20 cellular contexts compared by ENCODE assay signal in the genomic region with DNA sequence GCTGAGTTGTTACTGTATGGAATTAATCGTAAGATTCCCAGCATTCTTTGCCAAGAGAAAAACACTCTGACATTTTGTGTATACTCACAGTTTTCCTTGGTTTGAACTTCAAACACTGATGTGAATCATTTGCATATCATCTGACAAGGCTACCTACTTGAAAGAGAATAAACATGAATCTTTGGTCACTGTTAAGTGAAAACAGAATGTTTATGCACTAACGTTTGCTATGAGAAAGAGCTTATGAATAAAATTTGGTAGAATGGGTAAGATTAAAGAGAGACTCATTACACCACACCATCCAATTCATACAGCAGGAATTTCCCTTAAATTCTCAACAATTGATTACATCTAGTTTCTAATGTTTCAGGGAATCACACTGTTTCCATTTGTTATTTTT. TPM values are rescaled to one million over a fixed set of nuclear protein-coding genes. Genes with fewer than 3 reads are reported as not detected.
A peak's percentile ranks its signal among the peaks of the same experiment; 100 is the strongest.
DNase-seq lines count a peak whose midpoint lies in the region; ATAC-seq, FAIRE-seq and TF ChIP-seq lines count a peak whose summit lies in the region.
"Had no signal": no experiment of that assay in that cellular context is flagged by ENCODE, and none has a peak within 500 bp of the region (broad histone marks: within the 10 kb centered on the region; RNA-seq: fewer than 3 reads in every experiment).

No MANE protein-coding gene starts in this region.

- no peak for DNase-seq in A549 (ENCODE audit: low read depth in 1 of 2, low spot score in 1 of 2)
- DNase-seq in GM19239 (ENCODE audit: insufficient read length, low spot score): no peak
- DNase-seq in amniotic epithelial cell (ENCODE audit: low read depth): peak; percentile 18
- DNase-seq in fibroblast of the aortic adventitia (ENCODE audit: low read depth): peak; percentile 31
- DNase-seq in NCI-H524 (lab: John Stamatoyannopoulos, UW): no peak
- no peak for DNase-seq in NCI-H2196 treated with DMSO at 0.1 percent for 48 hours (lab: John Stamatoyannopoulos, UW; ENCODE audit: unreplicated experiment)
- no peak for DNase-seq in activated CD4-positive, alpha-beta T cell treated with anti-CD3 and anti-CD28 coated beads for 1 hour
- no peak for DNase-seq in stimulated activated CD4-positive, alpha-beta T cell treated with anti-CD3 and anti-CD28 coated beads, Interleukin-12 subunit alpha, Interleukin-12 subunit beta, amount 100 ng/mL, for 4 hours
- DNase-seq: 8988T, DMS 273 treated with DMSO at 0.1 percent for 48 hours, NCI-H1417 treated with DMSO at 0.1 percent for 48 hours, NCI-H2029 treated with DMSO at 0.1 percent for 48 hours, NCI-H2171 treated with DMSO at 0.1 percent for 48 hours, NCI-H82, PC-9, SW 1271 had no signal

- no peak for ATAC-seq in A549
- ATAC-seq: K562 had no signal

- no peaks in the 10 kb centered on the region for H3K9me3 ChIP-seq in A549
- H3K9me3 ChIP-seq: HAP-1, SJSA1 had no signal

- peak; percentile 77 for FAIRE-seq in A549 (lab: Jason Lieb, UNC)
- FAIRE-seq in GM19239 (lab: Jason Lieb, UNC): peak; percentile 47
- FAIRE-seq: K562 had no signal

- POLR2A ChIA-PET in A549 (lab: Yijun Ruan, JAX): no interaction called here

- 73% methylated on average over 2 of the region's 2 CpGs for WGBS in A549 (ENCODE audit: missing lambda C conversion rate)

- no peak overlapping the region for H3K27ac ChIP-seq in A549
- H3K27ac ChIP-seq: C4-2B, PC-9, SJSA1 had no signal

- no peak for TF ChIP-seq RAD21 in A549 (conservative IDR thresholded peaks at IDR 0.05 in 1 of 2, IDR thresholded peaks at IDR 0.05 in 1 of 2)

- CTCF ChIA-PET in A549 (lab: Yijun Ruan, JAX): interaction anchor here (0.6 to 4.2 kb wide), 6 partner anchors 159 to 428 kb away, joined by 3 to 67 read pairs (median 3); no protein-coding TSS in a partner anchor

- no peaks in the 10 kb centered on the region for H3K4me1 ChIP-seq in A549
- H3K4me1 ChIP-seq: HAP-1, SJSA1 had no signal

- H3K4me3 ChIP-seq in A549: no peak overlapping the region
- no peak overlapping the region for H3K4me3 ChIP-seq in fibroblast of the aortic adventitia (ENCODE audit: low read depth, low read length)
- H3K4me3 ChIP-seq: HAP-1, K562, PC-9, SJSA1 had no signal

- no peak for TF ChIP-seq CTCF in A549 (IDR thresholded peaks at IDR 0.05)
- TF ChIP-seq CTCF in fibroblast of the aortic adventitia (IDR thresholded peaks at IDR 0.05; ENCODE audit: insufficient read depth, low read length): no peak

- H3K4me2 ChIP-seq in A549: no peak overlapping the region
- H3K4me2 ChIP-seq: PC-9 had no signal

- no peak for TF ChIP-seq EP300 in A549 (IDR thresholded peaks at IDR 0.05)

- no peak for TF ChIP-seq POLR2A in A549 (IDR thresholded peaks at IDR 0.05; ENCODE audit: low read length)

TF ChIP-seq in A549, 52 proteins besides CTCF, POLR2A, EP300 and RAD21:
- TF ChIP-seq FOSL2 (IDR thresholded peaks at IDR 0.05) (no peak), FOSL2 (CRISPR knock-in tag; IDR thresholded peaks at IDR 0.05) (no peak), HOXB13 (CRISPR knock-in tag; IDR thresholded peaks at IDR 0.05; ENCODE audit: low read depth) (no peak), RNF2 (IDR thresholded peaks at IDR 0.05; ENCODE audit: borderline replicate concordance, low read depth) (no peak), SMC3 (IDR thresholded peaks at IDR 0.05) (no peak), ZSCAN20 (CRISPR knock-in tag; IDR thresholded peaks at IDR 0.05) (no peak), HEYL (CRISPR knock-in tag; IDR thresholded peaks at IDR 0.05) (no peak), TFCP2L1 (CRISPR knock-in tag; IDR thresholded peaks at IDR 0.05) (no peak)

RNA-seq across cellular contexts. Expression of a gene that starts 46.6 kb away (rescaled TPM):
- polyA plus RNA-seq in A549 (2011; rRNA removed): 0.01 TPM in 1 of 2 replicates, not detected in the other
- not detected in 2 replicates for polyA plus RNA-seq in A549 (2012; cell fraction: cytosol; rRNA removed)
- not detected in 2 replicates for polyA plus RNA-seq in A549 (2012; cell fraction: nucleus; rRNA removed)
- polyA plus RNA-seq in A549 (2017; fragmentation: RNase III; extraction: RNeasy Plus Mini Kit Qiagen cat#74134 plus additional on column Dnase treatment): not detected in 3 replicates
- polyA minus RNA-seq in A549 (2011; rRNA and poly(A)+ RNA removed): not detected in 2 replicates
- total RNA-seq in fibroblast of the aortic adventitia (ENCODE audit: low replicate concordance): 0.18 and 0.49 TPM in 2 replicates
- total RNA-seq: SJSA1 had no signal

Comparison
In these comparisons a context has a peak if more than half of its experiments do, and no peak if none do; other contexts are left out.
1. DNase-seq: peak in amniotic epithelial cell (single experiment) and fibroblast of the aortic adventitia (single experiment); none in A549 (0 of 2), GM19239 (single experiment), NCI-H524 (0 of 2), NCI-H2196 treated with DMSO at 0.1 percent for 48 hours (single experiment), activated CD4-positive, alpha-beta T cell treated with anti-CD3 and anti-CD28 coated beads for 1 hour (single experiment) and stimulated activated CD4-positive, alpha-beta T cell treated with anti-CD3 and anti-CD28 coated beads, Interleukin-12 subunit alpha, Interleukin-12 subunit beta, amount 100 ng/mL, for 4 hours (single experiment).